19 cellular contexts compared by ENCODE assay signal in the genomic region with DNA sequence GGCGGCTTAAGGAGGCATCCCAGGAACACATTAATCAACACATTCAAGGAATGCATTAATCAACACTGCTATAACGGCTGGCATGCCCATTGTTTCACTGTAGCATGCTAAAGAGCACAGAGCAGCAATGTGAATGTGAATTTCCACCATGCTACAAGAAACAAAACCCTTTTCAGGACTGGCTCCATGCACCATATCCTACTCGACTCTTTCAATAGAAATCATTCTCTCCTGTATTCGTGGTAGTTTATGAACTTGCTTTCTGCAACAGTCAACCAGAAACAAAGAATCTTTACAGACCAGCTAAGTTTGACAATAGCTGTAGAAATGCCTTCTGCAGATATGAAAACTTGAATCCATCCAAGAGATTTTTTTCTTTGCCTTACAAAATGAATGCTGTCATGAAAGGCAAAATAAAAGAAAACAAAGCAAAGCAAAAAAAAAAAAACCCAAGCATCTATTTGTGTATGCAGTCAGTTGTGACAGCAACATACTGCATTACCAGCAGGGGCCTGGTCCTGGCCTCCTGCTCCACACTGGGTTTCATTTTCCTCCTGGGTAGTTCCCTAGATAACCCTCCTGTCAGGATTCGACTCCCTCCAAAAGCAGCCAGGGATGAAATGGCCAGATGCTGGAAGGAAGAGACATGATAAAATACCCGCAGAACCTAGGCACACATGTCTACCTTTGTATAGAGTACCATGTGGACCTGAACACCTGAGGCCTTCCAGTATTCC.
DNase-seq lines count a peak whose midpoint lies in the region; ATAC-seq and TF ChIP-seq lines count a peak whose summit lies in the region.
"Had no signal": no experiment of that assay in that cellular context is flagged by ENCODE, and none has a peak within 500 bp of the region (broad histone marks: within the 10 kb centered on the region; RNA-seq: fewer than 3 reads in every experiment).

No MANE protein-coding gene starts in this region.

- TF ChIP-seq CTCF in GM23338 (conservative IDR thresholded peaks at IDR 0.05; ENCODE audit: low read depth in 2 of 2) (no peak), chondrocyte (IDR thresholded peaks at IDR 0.05) (no peak), endothelial cell (IDR thresholded peaks at IDR 0.05; ENCODE audit: unreplicated experiment) (no peak), stomach (IDR thresholded peaks at IDR 0.05) (no peak)

- no peaks in the 10 kb centered on the region for H3K79me1 ChIP-seq in mesenchymal stem cell (replicated peaks; ENCODE audit: low read length, poor library complexity, severe bottlenecking)

- no peak for TF ChIP-seq POLR2A in stomach (IDR thresholded peaks at IDR 0.05)

- no peak overlapping the region for H3K4ac ChIP-seq in mesenchymal stem cell (ENCODE audit: low read depth in 1 of 2, low read length in 2 of 2)

- H3K27me3 Mint-ChIP-seq in GM23338 (ENCODE audit: insufficient read depth, low read depth, poor library complexity) (no peaks in the 10 kb centered on the region), chondrocyte (ENCODE audit: low read depth) (no peaks in the 10 kb centered on the region), endothelial cell (ENCODE audit: unreplicated experiment) (no peaks in the 10 kb centered on the region)
- H3K27me3 Mint-ChIP-seq: activated naive CD8-positive, alpha-beta T cell; B cell had no signal

- peak; percentile 25; the same call in 1 of the 3 replicates for ATAC-seq in GM23338
- ATAC-seq: lower lobe of right lung; stimulated activated memory B cell treated with anti-CD40 and anti-IgM and Interleukin-4, amounts not matched to agents 10 μg/mL and 1 μg/mL and 100 μg/mL, for 72 hours; T-cell had no signal

- H3K9me3 ChIP-seq in mesenchymal stem cell (ENCODE audit: control insufficient read depth, low read length) (no peaks in the 10 kb centered on the region), stomach (no peaks in the 10 kb centered on the region)
- H3K9me3 ChIP-seq: lower lobe of right lung, tibial nerve had no signal

- no peak overlapping the region for H3K14ac ChIP-seq in mesenchymal stem cell (ENCODE audit: low read length in 2 of 2)

- H3K4me2 ChIP-seq in GM23338 (no peak overlapping the region), mesenchymal stem cell (ENCODE audit: low read length, poor library complexity, severe bottlenecking) (no peak overlapping the region)

- H3K27ac ChIP-seq in GM23338 (ENCODE audit: low read depth) (no peak overlapping the region), mesenchymal stem cell (ENCODE audit: low read length, poor library complexity, severe bottlenecking) (no peak overlapping the region), stomach (no peak overlapping the region)
- H3K27ac ChIP-seq: lower lobe of right lung had no signal

- H4K91ac ChIP-seq in mesenchymal stem cell (ENCODE audit: low read length) = peak overlapping the region; percentile 3

- H3K9me2 ChIP-seq in GM23338 (ENCODE audit: insufficient read depth) = no peaks in the 10 kb centered on the region

- H2BK5ac ChIP-seq in mesenchymal stem cell (ENCODE audit: low read depth, low read length, poor library complexity, severe bottlenecking) = no peak overlapping the region

- no peak overlapping the region for H3K18ac ChIP-seq in mesenchymal stem cell (ENCODE audit: low read depth in 1 of 2, low read length in 2 of 2)

- H3K9me3 Mint-ChIP-seq in GM23338 (no peaks in the 10 kb centered on the region), chondrocyte (ENCODE audit: low read depth) (peaks cover 4% of the 10 kb centered on the region), endothelial cell (ENCODE audit: unreplicated experiment) (no peaks in the 10 kb centered on the region)
- H3K9me3 Mint-ChIP-seq: activated T-cell treated with anti-CD3 and anti-CD28 coated beads, Interleukin-2, amount 50 U/mL, for 24 hours; central memory CD8-positive, alpha-beta T cell; naive B cell; stimulated activated memory B cell treated with anti-CD40 and anti-IgM and Interleukin-4, amounts not matched to agents 10 μg/mL and 1 μg/mL and 100 μg/mL, for 72 hours; T-cell had no signal

- no peaks in the 10 kb centered on the region for H3K79me2 ChIP-seq in GM23338 (replicated peaks; ENCODE audit: insufficient read depth)

- H3K27me3 ChIP-seq in GM23338 (ENCODE audit: insufficient read depth) (no peaks in the 10 kb centered on the region), mesenchymal stem cell (ENCODE audit: control insufficient read depth in 1 of 2, insufficient read depth in 1 of 2, low read length in 2 of 2) (no peaks in the 10 kb centered on the region), stomach (no peaks in the 10 kb centered on the region)
- H3K27me3 ChIP-seq: tibial nerve had no signal

- H3F3A ChIP-seq in GM23338 (replicated peaks; ENCODE audit: low read depth) = no peaks in the 10 kb centered on the region

- peaks cover 26% of the 10 kb centered on the region for H3K4me1 Mint-ChIP-seq in GM23338
- H3K4me1 Mint-ChIP-seq in chondrocyte (ENCODE audit: low read depth) = peaks cover 57% of the 10 kb centered on the region
- H3K4me1 Mint-ChIP-seq in endothelial cell (ENCODE audit: unreplicated experiment) = no peaks in the 10 kb centered on the region
- H3K4me1 Mint-ChIP-seq: central memory CD8-positive, alpha-beta T cell; T-cell had no signal

- peaks cover 17% of the 10 kb centered on the region for H3K4me1 ChIP-seq in GM23338 (ENCODE audit: insufficient read depth)
- H3K4me1 ChIP-seq in mesenchymal stem cell (ENCODE audit: control insufficient read depth, insufficient read depth, low read depth, low read length) = no peaks in the 10 kb centered on the region
- H3K4me1 ChIP-seq in stomach = no peaks in the 10 kb centered on the region
- H3K4me1 ChIP-seq: lower lobe of right lung had no signal

- H3K27ac Mint-ChIP-seq in GM23338 (no peak overlapping the region), chondrocyte (ENCODE audit: unreplicated experiment) (peak overlapping the region; percentile 87), endothelial cell (ENCODE audit: unreplicated experiment) (no peak overlapping the region)
- H3K27ac Mint-ChIP-seq: activated naive CD8-positive, alpha-beta T cell; activated T-cell treated with anti-CD3 and anti-CD28 coated beads, Interleukin-2, amount 50 U/mL, for 24 hours; B cell; stimulated activated memory B cell treated with anti-CD40 and anti-IgM and Interleukin-4, amounts not matched to agents 10 μg/mL and 1 μg/mL and 100 μg/mL, for 72 hours; T-cell had no signal

- no peak overlapping the region for H2BK15ac ChIP-seq in mesenchymal stem cell (ENCODE audit: low read depth, poor library complexity, severe bottlenecking)

- no peak overlapping the region for H4K8ac ChIP-seq in mesenchymal stem cell (ENCODE audit: low read length)

- no peak overlapping the region for H3K23ac ChIP-seq in mesenchymal stem cell (ENCODE audit: low read length in 2 of 2)

- intact Hi-C loops in stomach (cut with DNase I; ENCODE audit: low total_unique reads) = no loop called here

- H2BK12ac ChIP-seq in mesenchymal stem cell (ENCODE audit: low read length in 2 of 2) = peak overlapping the region in 1 of 2 experiments; percentile 19

- H3K4me3 Mint-ChIP-seq in GM23338 = no peak overlapping the region
- no peak overlapping the region for H3K4me3 Mint-ChIP-seq in chondrocyte (ENCODE audit: unreplicated experiment)
- H3K4me3 Mint-ChIP-seq in endothelial cell (ENCODE audit: unreplicated experiment) = no peak overlapping the region
- H3K4me3 Mint-ChIP-seq: activated naive CD8-positive, alpha-beta T cell; activated T-cell treated with anti-CD3 and anti-CD28 coated beads, Interleukin-2, amount 50 U/mL, for 24 hours; B cell; central memory CD8-positive, alpha-beta T cell; naive B cell; stimulated activated memory B cell treated with anti-CD40 and anti-IgM and Interleukin-4, amounts not matched to agents 10 μg/mL and 1 μg/mL and 100 μg/mL, for 72 hours; T-cell had no signal

- WGBS in mesenchymal stem cell = 81% methylated on average over 6 of the region's 6 CpGs
- WGBS in stomach, 5 donors = 58 to 67% (median 61%) methylated on average over 6 of the region's 6 CpGs

- no peak overlapping the region for H2AK5ac ChIP-seq in mesenchymal stem cell (ENCODE audit: low read length, severe bottlenecking)

- H3K4me3 ChIP-seq in GM23338 (no peak overlapping the region), mesenchymal stem cell (ENCODE audit: insufficient read depth in 1 of 2, low read depth in 1 of 2, low read length in 2 of 2) (no peak overlapping the region), stomach (no peak overlapping the region)
- H3K4me3 ChIP-seq: lower lobe of right lung, tibial nerve had no signal

- no peak overlapping the region for H3K9ac ChIP-seq in mesenchymal stem cell (ENCODE audit: low read length)

- H4K20me1 ChIP-seq in GM23338 (replicated peaks; ENCODE audit: insufficient read depth) = no peaks in the 10 kb centered on the region

- H2BK120ac ChIP-seq in mesenchymal stem cell (ENCODE audit: low read depth, low read length) = no peak overlapping the region

- DNase-seq in GM23338 (ENCODE audit: low spot score) = no peak
- peak; percentile 24 for DNase-seq in NCI-H345 (lab: John Stamatoyannopoulos, UW)
- no peak for DNase-seq in chondrocyte (ENCODE audit: low spot score)
- DNase-seq in mesenchymal stem cell = no peak
- DNase-seq in endothelial cell (ENCODE audit: low spot score) = no peak
- DNase-seq in activated T-cell treated with anti-CD3 and anti-CD28 coated beads, Interleukin-2, amount 50 U/mL, for 1 hour = no peak
- no peak for DNase-seq in stomach
- no peak for DNase-seq in AML-193 (lab: John Stamatoyannopoulos, UW)
- DNase-seq: activated CD4-positive, alpha-beta T cell treated with anti-CD3 and anti-CD28 coated beads, Interleukin-2, amount 50 U/mL, for 48 hours; activated T-cell treated with anti-CD3 and anti-CD28 coated beads, Interleukin-2, amount 50 U/mL, for 24 hours; IMR-90; lower lobe of right lung; naive B cell; T-cell had no signal

- H3K36me3 ChIP-seq in GM23338 (ENCODE audit: insufficient read depth) (no peaks in the 10 kb centered on the region), mesenchymal stem cell (ENCODE audit: control insufficient read depth in 1 of 2, insufficient read depth in 2 of 2, low read depth in 1 of 2, low read length in 2 of 2) (no peaks in the 10 kb centered on the region), stomach (no peaks in the 10 kb centered on the region)
- H3K36me3 ChIP-seq: lower lobe of right lung, tibial nerve had no signal

- no peak for TF ChIP-seq EP300 in stomach (IDR thresholded peaks at IDR 0.05)

- H3K36me3 Mint-ChIP-seq in GM23338 (ENCODE audit: low read depth) (no peaks in the 10 kb centered on the region), chondrocyte (ENCODE audit: low read depth) (no peaks in the 10 kb centered on the region), endothelial cell (ENCODE audit: low read depth, unreplicated experiment) (no peaks in the 10 kb centered on the region)
- H3K36me3 Mint-ChIP-seq: naive B cell; stimulated activated memory B cell treated with anti-CD40 and anti-IgM and Interleukin-4, amounts not matched to agents 10 μg/mL and 1 μg/mL and 100 μg/mL, for 72 hours; T-cell had no signal

- H2AFZ ChIP-seq in GM23338 (no peak overlapping the region), mesenchymal stem cell (ENCODE audit: low read depth, low read length) (no peak overlapping the region)

TF ChIP-seq in GM23338, 12 proteins besides CTCF, POLR2A, EP300 and RAD21 (continues in another document):
- no peak for TF ChIP-seq EZH2phosphoT487 (IDR thresholded peaks at IDR 0.05; ENCODE audit: unreplicated experiment)
